ENCODE assay signal across 23 cellular contexts in genomic region chr11:45062974-45063635, GRCh38.
DNase-seq lines count a peak whose midpoint lies in the region; FAIRE-seq and TF ChIP-seq lines count a peak whose summit lies in the region.
"Had no signal": no experiment of that assay in that cellular context is flagged by ENCODE, and none has a peak within 500 bp of the region (broad histone marks: within the 10 kb centered on the region; RNA-seq: fewer than 3 reads in every experiment).

No MANE protein-coding gene starts in this region.

- H3K4me2 ChIP-seq in trophoblast cell (ENCODE audit: low read length), result no peak overlapping the region
- H3K4me2 ChIP-seq: KMS-11 had no signal

- FAIRE-seq in D721Med (lab: Jason Lieb, UNC) (peak; percentile 58), bronchial epithelial cell (lab: Jason Lieb, UNC) (no peak)

- no peak overlapping the region for H4K91ac ChIP-seq in trophoblast cell (ENCODE audit: low read depth, low read length)

- H3K9me3 ChIP-seq in trophoblast cell (ENCODE audit: insufficient read depth, low read depth, low read length), result peaks cover 5% of the 10 kb centered on the region
- H3K9me3 ChIP-seq: HAP-1 had no signal

- no peak overlapping the region for H2BK12ac ChIP-seq in trophoblast cell (ENCODE audit: low read length)

- no peak overlapping the region for H3K4ac ChIP-seq in trophoblast cell (ENCODE audit: low read depth, low read length)

- no peak overlapping the region for H2BK120ac ChIP-seq in trophoblast cell (ENCODE audit: insufficient read depth, low read length, poor library complexity)

- H3K36me3 ChIP-seq in bronchial epithelial cell (ENCODE audit: control insufficient read depth, insufficient read depth, low read length), result no peaks in the 10 kb centered on the region
- no peaks in the 10 kb centered on the region for H3K36me3 ChIP-seq in trophoblast cell (ENCODE audit: control insufficient read depth in 1 of 2, insufficient read depth in 2 of 2, low read length in 2 of 2)
- H3K36me3 ChIP-seq: HAP-1, SJSA1 had no signal

- no peak overlapping the region for H3K4me3 ChIP-seq in LNCaP clone FGC (ENCODE audit: low read depth, low read length)
- no peak overlapping the region for H3K4me3 ChIP-seq in bronchial epithelial cell (ENCODE audit: low read depth, low read length)
- H3K4me3 ChIP-seq in trophoblast cell (ENCODE audit: low read depth, low read length), result no peak overlapping the region
- H3K4me3 ChIP-seq: HAP-1, SJSA1 had no signal

- no peak overlapping the region for H2AK5ac ChIP-seq in trophoblast cell (ENCODE audit: low read length)

- no peak overlapping the region for H2AFZ ChIP-seq in trophoblast cell (ENCODE audit: insufficient read depth, low read length, poor library complexity)

- H3K27ac ChIP-seq in trophoblast cell (ENCODE audit: low read depth, low read length), result no peak overlapping the region
- H3K27ac ChIP-seq: KMS-11, SJSA1 had no signal

- no peak overlapping the region for H4K8ac ChIP-seq in trophoblast cell (ENCODE audit: low read depth, low read length)

- WGBS in trophoblast cell (ENCODE audit: extremely low coverage, insufficient coverage, insufficient read length), result no CpG with 5 or more reads among the region's 6 CpGs

- H3K27me3 ChIP-seq in bronchial epithelial cell (ENCODE audit: control insufficient read depth, insufficient read depth, low read length) (no peaks in the 10 kb centered on the region), trophoblast cell (ENCODE audit: insufficient read depth, low read length) (no peaks in the 10 kb centered on the region)
- H3K27me3 ChIP-seq: SJSA1 had no signal

- no peak for TF ChIP-seq CTCF in D721Med (IDR thresholded peaks at IDR 0.05; ENCODE audit: insufficient read depth, missing control alignments)
- no peak for TF ChIP-seq CTCF in LNCaP clone FGC (IDR thresholded peaks at IDR 0.05; ENCODE audit: control insufficient read depth, extremely low read depth, insufficient read depth)
- TF ChIP-seq CTCF in bronchial epithelial cell (IDR thresholded peaks at IDR 0.05; ENCODE audit: insufficient read depth, low read length, severe bottlenecking), result no peak

- no peaks in the 10 kb centered on the region for H3K79me1 ChIP-seq in trophoblast cell (ENCODE audit: low read length)

- H3K23ac ChIP-seq in trophoblast cell (ENCODE audit: low read length), result no peak overlapping the region

- no peak overlapping the region for H2BK5ac ChIP-seq in trophoblast cell (ENCODE audit: low read depth, low read length, poor library complexity)

- no peak overlapping the region for H3K14ac ChIP-seq in trophoblast cell (ENCODE audit: low read length)

- no peak overlapping the region for H3K18ac ChIP-seq in trophoblast cell (ENCODE audit: low read length)

- DNase-seq in D721Med (ENCODE audit: insufficient read length, low spot score) (no peak), LNCaP clone FGC (ENCODE audit: low read depth) (peak; percentile 80), bronchial epithelial cell (ENCODE audit: low read depth) (peak; percentile 63), trophoblast cell (peak; percentile 77 to 90), GM03348 (ENCODE audit: low spot score) (no peak), amygdala (lab: John Stamatoyannopoulos, UW) (no peak), NCI-H187 (lab: John Stamatoyannopoulos, UW) (no peak)
- DNase-seq: CD8-positive, alpha-beta memory T cell; DMS153; GOT3; HFFc6; IMR-90; NCI-H1092 treated with DMSO at 0.1 percent for 48 hours; NCI-H1436; NCI-H1930; NCI-H2107; NCI-H446; NCI-H524 treated with DMSO at 0.1 percent for 48 hours; Right ventricle myocardium superior; RPMI8226 had no signal

- H3K79me2 ChIP-seq in trophoblast cell (ENCODE audit: control insufficient read depth, insufficient read depth, low read length, poor library complexity), result no peaks in the 10 kb centered on the region

- H3K4me1 ChIP-seq in trophoblast cell (ENCODE audit: control insufficient read depth in 1 of 2, insufficient read depth in 2 of 2, low read length in 2 of 2), result no peaks in the 10 kb centered on the region
- H3K4me1 ChIP-seq: HAP-1 had no signal

- H3K9ac ChIP-seq in trophoblast cell (ENCODE audit: low read length), result no peak overlapping the region
- H3K9ac ChIP-seq: KMS-11 had no signal

- H4K12ac ChIP-seq in trophoblast cell (ENCODE audit: low read depth, low read length), result no peak overlapping the region

Comparison
In these comparisons a context has a peak if more than half of its experiments do, and no peak if none do; other contexts are left out.
1. DNase-seq: peak in LNCaP clone FGC (single experiment), bronchial epithelial cell (single experiment) and trophoblast cell (2 of 2); none in D721Med (single experiment), GM03348 (single experiment), amygdala (0 of 56) and NCI-H187 (0 of 2).